ENCODE assay signal across 30 cellular contexts in genomic region chr2:210324458-210324857, GRCh38. TPM values are rescaled to one million over a fixed set of nuclear protein-coding genes. Genes with fewer than 3 reads are reported as not detected.
"Had no signal": no experiment of that assay in that cellular context is flagged by ENCODE, and none has a peak within 500 bp of the region (broad histone marks: within the 10 kb centered on the region; RNA-seq: fewer than 3 reads in every experiment).

No MANE protein-coding gene starts in this region.

- H3K27ac Mint-ChIP-seq: memory B cell; mesothelial cell of epicardium; naive thymus-derived CD8-positive, alpha-beta T cell; stimulated activated naive B cell treated with anti-CD40 and anti-IgM and Interleukin-4, amounts not matched to agents 10 μg/mL and 1 μg/mL and 100 μg/mL, for 72 hours; stimulated activated naive CD8-positive, alpha-beta T cell treated with anti-CD3 and anti-CD28 coated beads, Interleukin-15, Interleukin-2, amounts not matched to agents 100 ng/mL and 50 ng/mL, for 24 hours had no signal

- H3K27me3 Mint-ChIP-seq: memory B cell; naive thymus-derived CD8-positive, alpha-beta T cell; stimulated activated naive B cell treated with anti-CD40 and anti-IgM and Interleukin-4, amounts not matched to agents 10 μg/mL and 1 μg/mL and 100 μg/mL, for 72 hours; stimulated activated naive CD8-positive, alpha-beta T cell treated with anti-CD3 and anti-CD28 coated beads, Interleukin-15, Interleukin-2, amounts not matched to agents 100 ng/mL and 50 ng/mL, for 24 hours had no signal

- DNase-seq: dermis blood vessel endothelial cell; effector memory CD4-positive, alpha-beta T cell; foreskin keratinocyte; head of caudate nucleus; kidney; mucosa of descending colon; naive thymus-derived CD8-positive, alpha-beta T cell; pancreas; right lobe of liver; stimulated activated CD4-positive, alpha-beta T cell treated with anti-CD3 and anti-CD28 coated beads, Interleukin-2, amount 100 ng/mL, for 24 hours; stimulated activated CD4-positive, alpha-beta T cell treated with anti-CD3 and anti-CD28 coated beads, Interleukin-4, amount 100 ng/mL, for 4 hours; stimulated activated naive B cell treated with anti-CD40 and anti-IgM and Interleukin-4, amounts not matched to agents 10 μg/mL and 1 μg/mL and 100 μg/mL, for 72 hours; upper lobe of left lung had no signal

- H3K9me3 Mint-ChIP-seq: stimulated activated naive CD8-positive, alpha-beta T cell treated with anti-CD3 and anti-CD28 coated beads, Interleukin-15, Interleukin-2, amounts not matched to agents 100 ng/mL and 50 ng/mL, for 24 hours had no signal

- H3K27ac ChIP-seq: coronary artery, esophagus muscularis mucosa, foreskin keratinocyte, neutrophil, pancreas, right lobe of liver, thoracic aorta, tibial nerve, upper lobe of left lung had no signal

- H3K4me3 Mint-ChIP-seq: memory B cell; mesothelial cell of epicardium; naive thymus-derived CD8-positive, alpha-beta T cell; stimulated activated naive B cell treated with anti-CD40 and anti-IgM and Interleukin-4, amounts not matched to agents 10 μg/mL and 1 μg/mL and 100 μg/mL, for 72 hours; stimulated activated naive CD8-positive, alpha-beta T cell treated with anti-CD3 and anti-CD28 coated beads, Interleukin-15, Interleukin-2, amounts not matched to agents 100 ng/mL and 50 ng/mL, for 24 hours had no signal

- H3K4me1 ChIP-seq: esophagus muscularis mucosa, foreskin keratinocyte, pancreas, right lobe of liver, tibial nerve, upper lobe of left lung had no signal

- H3K27me3 ChIP-seq: esophagus muscularis mucosa, foreskin keratinocyte, neutrophil, pancreas, right lobe of liver, tibial nerve, upper lobe of left lung had no signal

- H3K4me1 Mint-ChIP-seq: memory B cell; naive thymus-derived CD8-positive, alpha-beta T cell; stimulated activated naive B cell treated with anti-CD40 and anti-IgM and Interleukin-4, amounts not matched to agents 10 μg/mL and 1 μg/mL and 100 μg/mL, for 72 hours had no signal

- H3K4me3 ChIP-seq: coronary artery, esophagus muscularis mucosa, lung, mucosa of descending colon, pancreas, right lobe of liver, thoracic aorta, tibial nerve, upper lobe of left lung had no signal

- H3K9me3 ChIP-seq: esophagus muscularis mucosa, mucosa of descending colon, neutrophil, pancreas, right lobe of liver, thoracic aorta, upper lobe of left lung had no signal

- H3K36me3 Mint-ChIP-seq: memory B cell; mesothelial cell of epicardium; naive thymus-derived CD8-positive, alpha-beta T cell; stimulated activated naive B cell treated with anti-CD40 and anti-IgM and Interleukin-4, amounts not matched to agents 10 μg/mL and 1 μg/mL and 100 μg/mL, for 72 hours had no signal

- H3K36me3 ChIP-seq: esophagus muscularis mucosa, neutrophil, pancreas, right lobe of liver, thoracic aorta, tibial nerve, upper lobe of left lung had no signal

RNA-seq across cellular contexts. Expression of gene MYL1, which starts 9.5 kb away (rescaled TPM):
- total RNA-seq: dermis blood vessel endothelial cell; endothelial cell of umbilical vein; epithelial cell of proximal tubule; esophagus muscularis mucosa; fibroblast of lung; foreskin keratinocyte; kidney; left lobe of liver; liver; lung; naive thymus-derived CD8-positive, alpha-beta T cell; omental fat pad; pancreas; posterior vena cava; thoracic aorta; tibial nerve; upper lobe of left lung had no signal
- polyA plus RNA-seq: endothelial cell of umbilical vein; fibroblast of lung; foreskin keratinocyte; liver; naive thymus-derived CD8-positive, alpha-beta T cell; neural cell had no signal
